ENCODE assay signal across 9 cellular contexts in genomic region chr10:46520941-46521340, GRCh38. TPM values are rescaled to one million over a fixed set of nuclear protein-coding genes. Genes with fewer than 3 reads are reported as not detected.
A peak's percentile ranks its signal among the peaks of the same experiment; 100 is the strongest.
DNase-seq lines count a peak whose midpoint lies in the region; ATAC-seq, FAIRE-seq and TF ChIP-seq lines count a peak whose summit lies in the region.
"Had no signal": no experiment of that assay in that cellular context is flagged by ENCODE, and none has a peak within 500 bp of the region (broad histone marks: within the 10 kb centered on the region; RNA-seq: fewer than 3 reads in every experiment).

No MANE protein-coding gene starts in this region.

- no peak overlapping the region for H3K9ac ChIP-seq in GM23248

- H3K9me2 ChIP-seq in GM23248 (ENCODE audit: insufficient read depth): no peaks in the 10 kb centered on the region

- no peaks in the 10 kb centered on the region for H3K36me3 ChIP-seq in GM23248 (ENCODE audit: low read depth)

- peak in 1 of 2 experiments; percentile 42; a peak in 1 of 5 replicates for TF ChIP-seq EP300 in A549 (IDR thresholded peaks at IDR 0.05)

- TF ChIP-seq RAD21 in A549 (conservative IDR thresholded peaks at IDR 0.05 in 1 of 2, IDR thresholded peaks at IDR 0.05 in 1 of 2): no peak

- H3K9me3 ChIP-seq in A549: peaks cover 7% of the 10 kb centered on the region; the same call in 1 of the 3 replicates
- H3K9me3 ChIP-seq in GM23248 (ENCODE audit: low read depth): no peaks in the 10 kb centered on the region

- POLR2A ChIA-PET in A549 (lab: Yijun Ruan, JAX): no interaction called here

- H4K20me1 ChIP-seq in GM23248 (ENCODE audit: insufficient read depth): no peaks in the 10 kb centered on the region

- ATAC-seq in A549: no peak
- ATAC-seq in SK-N-SH treated with all-trans-retinoic acid at 6 μM for 48 hours: no peak
- no peak for ATAC-seq in left cardiac atrium
- ATAC-seq in HG03095 (IDR thresholded peaks at IDR 0.05; ENCODE audit: unreplicated experiment): no peak

- H3F3A ChIP-seq in GM23248 (ENCODE audit: insufficient read depth): peaks cover 23% of the 10 kb centered on the region

- in situ Hi-C loops in GM23248 (cut with MboI): no loop called here

- CTCF ChIA-PET in A549 (lab: Yijun Ruan, JAX): interaction anchor here (1.2 to 6.2 kb wide), 2 partner anchors 18 to 24 kb away, joined by 3 to 67 read pairs; no protein-coding TSS in a partner anchor

- no peak overlapping the region for H2AFZ ChIP-seq in GM23248

- peak overlapping the region; percentile 2; the same call in 1 of the 3 replicates for H3K4me2 ChIP-seq in A549
- no peak overlapping the region for H3K4me2 ChIP-seq in GM23248 (ENCODE audit: unreplicated experiment)

- no peak overlapping the region for H3K4me3 ChIP-seq in A549
- no peak overlapping the region for H3K4me3 ChIP-seq in GM23248

- H3K79me2 ChIP-seq in GM23248 (ENCODE audit: insufficient read depth): no peaks in the 10 kb centered on the region

- no peak for FAIRE-seq in A549 (lab: Jason Lieb, UNC)
- FAIRE-seq: islet of Langerhans had no signal

- no peak for DNase-seq in A549 (ENCODE audit: low read depth in 1 of 2, low spot score in 1 of 2)
- DNase-seq in GM23248: peak; percentile 56
- DNase-seq in left cardiac atrium: peak; percentile 21
- DNase-seq in middle frontal gyrus (ENCODE audit: extremely low spot score, low spot score): no peak
- DNase-seq in ecto neural progenitor cell (ENCODE audit: low spot score): no peak
- no peak for DNase-seq in GM20000 (ENCODE audit: low spot score)

- H3K4me1 ChIP-seq in A549 (peaks cover 79% of the 10 kb centered on the region), GM23248 (ENCODE audit: insufficient read depth) (peaks cover 34% of the 10 kb centered on the region)

- no peak for TF ChIP-seq POLR2A in A549 (IDR thresholded peaks at IDR 0.05; ENCODE audit: low read length)

- H3K27ac ChIP-seq in A549: peak overlapping the region; percentile 92 to 95
- H3K27ac ChIP-seq in GM23248: no peak overlapping the region

- intact Hi-C loops in left cardiac atrium (cut with DNase I): no loop called here

- TF ChIP-seq CTCF in A549 (IDR thresholded peaks at IDR 0.05): no peak
- no peak for TF ChIP-seq CTCF in GM20000 (IDR thresholded peaks at IDR 0.05; ENCODE audit: extremely low read depth, missing control alignments)

- H3K27me3 ChIP-seq in GM23248 (replicated peaks; ENCODE audit: insufficient read depth): no peaks in the 10 kb centered on the region

- WGBS in A549 (ENCODE audit: missing lambda C conversion rate): 66% methylated on average over 5 of the region's 5 CpGs
- WGBS in GM23248 (ENCODE audit: low coverage in 1 of 2, low lambda C conversion rate in 2 of 2, missing lambda C conversion rate in 2 of 2), 2 experiments: 36 to 44% methylated on average over 5 of the region's 5 CpGs

TF ChIP-seq in A549, 52 proteins besides CTCF, POLR2A, EP300 and RAD21:
- no peak for TF ChIP-seq CBX2 (IDR thresholded peaks at IDR 0.05; ENCODE audit: borderline replicate concordance, low read depth)
- TF ChIP-seq JUN (IDR thresholded peaks at IDR 0.05): peak in 1 of 2 experiments; percentile 44; a peak in 2 of 5 replicates
- TF ChIP-seq ATOH8 (CRISPR knock-in tag; IDR thresholded peaks at IDR 0.05; ENCODE audit: low read depth): peak; percentile 65; the same call in 1 of the 2 replicates

TF ChIP-seq in SK-N-SH treated with all-trans-retinoic acid at 6 μM for 48 hours, 23 proteins besides CTCF, POLR2A, EP300 and RAD21:
- TF ChIP-seq CREB5 (CRISPR knock-in tag; IDR thresholded peaks at IDR 0.05; ENCODE audit: low read depth) (no peak), ISL1 (CRISPR knock-in tag; IDR thresholded peaks at IDR 0.05) (peak; percentile 41; the same call in 1 of the 2 replicates), OSR1 (CRISPR knock-in tag; IDR thresholded peaks at IDR 0.05) (no peak), ZFP30 (CRISPR knock-in tag; IDR thresholded peaks at IDR 0.05) (no peak), ZNF8 (CRISPR knock-in tag; IDR thresholded peaks at IDR 0.05) (no peak), ZNF70 (CRISPR knock-in tag; IDR thresholded peaks at IDR 0.05) (no peak), GLIS3 (CRISPR knock-in tag; IDR thresholded peaks at IDR 0.05) (no peak), ZNF565 (CRISPR knock-in tag; conservative IDR thresholded peaks at IDR 0.05; ENCODE audit: low read depth) (no peak)
TF ChIP-seq in SK-N-SH treated with all-trans-retinoic acid at 6 μM for 48 hours: peak in this region for 1.

RNA-seq across cellular contexts. Expression of gene GPRIN2, which starts 35.5 kb away (rescaled TPM):
- 8.8 and 9.4 TPM in 2 replicates for polyA plus RNA-seq in A549 (2011; rRNA removed)
- polyA plus RNA-seq in A549 (2012; cell fraction: cytosol; rRNA removed): 17.3 and 29.5 TPM in 2 replicates
- polyA plus RNA-seq in A549 (2012; cell fraction: nucleus; rRNA removed): 62.0 and 88.1 TPM in 2 replicates
- polyA plus RNA-seq in A549 (2017; fragmentation: RNase III; extraction: RNeasy Plus Mini Kit Qiagen cat#74134 plus additional on column Dnase treatment): 25.8 to 29.9 TPM (median 28.6 TPM) in 3 replicates
- polyA minus RNA-seq in A549 (2011; rRNA and poly(A)+ RNA removed): 14.3 and 17.6 TPM in 2 replicates
- total RNA-seq in GM23248 (2014; rRNA removed; shearing (Covaris generic)): not detected in 2 replicates
- polyA plus RNA-seq in GM23248 (2016; fragmentation: Nextera tagmentation; extraction: Ambion mirVana): not detected in 2 replicates
- total RNA-seq in left cardiac atrium: not detected

RNA-seq across cellular contexts. Expression of gene NPY4R, which starts 55.2 kb away (rescaled TPM):
- polyA plus RNA-seq in A549 (2011; rRNA removed): 92.3 and 155 TPM in 2 replicates
- 184 and 202 TPM in 2 replicates for polyA plus RNA-seq in A549 (2012; cell fraction: cytosol; rRNA removed)
- 317 and 331 TPM in 2 replicates for polyA plus RNA-seq in A549 (2012; cell fraction: nucleus; rRNA removed)
- polyA plus RNA-seq in A549 (2017; fragmentation: RNase III; extraction: RNeasy Plus Mini Kit Qiagen cat#74134 plus additional on column Dnase treatment): 71.6 to 79.6 TPM (median 76.1 TPM) in 3 replicates
- 433 and 504 TPM in 2 replicates for polyA minus RNA-seq in A549 (2011; rRNA and poly(A)+ RNA removed)
- not detected in 2 replicates for total RNA-seq in GM23248 (2014; rRNA removed; shearing (Covaris generic))
- 0.34 TPM in 1 of 2 replicates, not detected in the other for polyA plus RNA-seq in GM23248 (2016; fragmentation: Nextera tagmentation; extraction: Ambion mirVana)
- total RNA-seq in left cardiac atrium: under 1 TPM in 1 of 2 donors, not detected in 1; 0.58 TPM

RNA-seq across cellular contexts. Expression of gene SYT15, which starts 58.0 kb away (rescaled TPM):
- polyA plus RNA-seq in A549 (2011; rRNA removed) (3.3 and 3.5 TPM in 2 replicates), A549 (2017; fragmentation: RNase III; extraction: RNeasy Plus Mini Kit Qiagen cat#74134 plus additional on column Dnase treatment) (2.8 to 3.6 TPM (median 3.2 TPM) in 3 replicates), GM23248 (2016; fragmentation: Nextera tagmentation; extraction: Ambion mirVana) (2.3 and 3.0 TPM in 2 replicates)
- polyA plus RNA-seq in A549 (2012; cell fraction: cytosol; rRNA removed): 3.5 and 4.3 TPM in 2 replicates
- polyA plus RNA-seq in A549 (2012; cell fraction: nucleus; rRNA removed): 4.5 and 4.8 TPM in 2 replicates
- polyA minus RNA-seq in A549 (2011; rRNA and poly(A)+ RNA removed): 4.1 and 5.5 TPM in 2 replicates
- 0.89 and 1.2 TPM in 2 replicates for total RNA-seq in GM23248 (2014; rRNA removed; shearing (Covaris generic))
- 1 to 10 TPM; 4.6 to 4.9 TPM for total RNA-seq in left cardiac atrium

Comparison
In these comparisons a context has a peak if more than half of its experiments do, and no peak if none do; other contexts are left out.
1. DNase-seq: peak in GM23248 (single experiment) and left cardiac atrium (single experiment); none in A549 (0 of 2), middle frontal gyrus (single experiment), ecto neural progenitor cell (single experiment) and GM20000 (single experiment).